ENCODE assay signal across 1 cellular context in the genomic region with DNA sequence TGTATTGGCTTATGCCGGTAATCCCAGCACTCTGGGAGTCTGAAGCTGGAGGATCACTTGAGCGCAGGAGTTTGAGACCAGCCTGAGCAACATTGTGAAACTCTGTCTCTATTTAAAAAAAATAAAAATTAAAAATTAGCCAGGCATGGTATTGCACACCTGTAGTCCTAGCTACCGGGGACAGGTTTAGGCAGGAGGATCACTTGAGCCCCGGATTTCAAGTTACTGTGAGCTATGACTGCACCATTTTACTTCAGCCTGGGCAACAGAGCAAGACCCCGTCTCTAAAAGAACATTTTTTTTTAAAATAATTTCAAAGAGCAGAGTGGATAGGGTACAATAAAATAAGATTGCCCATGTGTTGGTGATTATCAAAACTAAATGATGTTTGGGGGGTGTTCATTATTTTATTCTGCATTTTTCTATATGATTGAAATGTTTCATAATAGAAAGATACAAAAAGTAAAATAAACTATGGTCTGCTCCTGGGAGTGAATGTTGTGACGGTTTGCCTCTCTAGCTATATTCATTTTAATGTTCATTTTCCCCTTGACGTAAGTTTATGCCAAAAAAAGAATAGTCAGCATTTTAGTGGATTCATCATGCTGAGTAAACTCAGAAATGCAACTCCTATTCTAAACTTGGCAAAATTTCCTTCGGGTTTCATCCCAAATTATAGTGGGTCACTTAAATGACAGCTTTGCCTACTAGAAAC.
TF ChIP-seq lines count a peak whose summit lies in the region.

No MANE protein-coding gene starts in this region.

TF ChIP-seq in HCT116, 20 proteins besides CTCF, POLR2A, EP300 and RAD21:
- TF ChIP-seq CEBPB (IDR thresholded peaks at IDR 0.05; ENCODE audit: low read depth) (0 out of 2 replicates have a peak, but pooled peaks have one; percentile 13), JUND (IDR thresholded peaks at IDR 0.05) (no peak), TCF7L2 (IDR thresholded peaks at IDR 0.05; ENCODE audit: borderline replicate concordance, extremely low read depth, insufficient read depth, insufficient read length) (no peak), FOSL1 (IDR thresholded peaks at IDR 0.05; ENCODE audit: low read depth) (0 out of 2 replicates have a peak, but pooled peaks have one; percentile 13), EZH2 (IDR thresholded peaks at IDR 0.05) (no peak), ELF1 (IDR thresholded peaks at IDR 0.05; ENCODE audit: borderline replicate concordance, low read depth) (no peak), EGR1 (IDR thresholded peaks at IDR 0.05; ENCODE audit: low read depth) (no peak), CBX3 (IDR thresholded peaks at IDR 0.05; ENCODE audit: low read depth) (no peak), SIN3A (IDR thresholded peaks at IDR 0.05; ENCODE audit: low read depth) (no peak)
- TF ChIP-seq, protein P1, sequence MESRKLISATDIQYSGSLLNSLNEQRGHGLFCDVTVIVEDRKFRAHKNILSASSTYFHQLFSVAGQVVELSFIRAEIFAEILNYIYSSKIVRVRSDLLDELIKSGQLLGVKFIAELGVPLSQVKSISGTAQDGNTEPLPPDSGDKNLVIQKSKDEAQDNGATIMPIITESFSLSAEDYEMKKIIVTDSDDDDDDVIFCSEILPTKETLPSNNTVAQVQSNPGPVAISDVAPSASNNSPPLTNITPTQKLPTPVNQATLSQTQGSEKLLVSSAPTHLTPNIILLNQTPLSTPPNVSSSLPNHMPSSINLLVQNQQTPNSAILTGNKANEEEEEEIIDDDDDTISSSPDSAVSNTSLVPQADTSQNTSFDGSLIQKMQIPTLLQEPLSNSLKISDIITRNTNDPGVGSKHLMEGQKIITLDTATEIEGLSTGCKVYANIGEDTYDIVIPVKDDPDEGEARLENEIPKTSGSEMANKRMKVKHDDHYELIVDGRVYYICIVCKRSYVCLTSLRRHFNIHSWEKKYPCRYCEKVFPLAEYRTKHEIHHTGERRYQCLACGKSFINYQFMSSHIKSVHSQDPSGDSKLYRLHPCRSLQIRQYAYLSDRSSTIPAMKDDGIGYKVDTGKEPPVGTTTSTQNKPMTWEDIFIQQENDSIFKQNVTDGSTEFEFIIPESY (IDR thresholded peaks at IDR 0.05; ENCODE audit: extremely low read depth, insufficient replicate concordance, low read length), result no peak
- TF ChIP-seq, protein P2, sequence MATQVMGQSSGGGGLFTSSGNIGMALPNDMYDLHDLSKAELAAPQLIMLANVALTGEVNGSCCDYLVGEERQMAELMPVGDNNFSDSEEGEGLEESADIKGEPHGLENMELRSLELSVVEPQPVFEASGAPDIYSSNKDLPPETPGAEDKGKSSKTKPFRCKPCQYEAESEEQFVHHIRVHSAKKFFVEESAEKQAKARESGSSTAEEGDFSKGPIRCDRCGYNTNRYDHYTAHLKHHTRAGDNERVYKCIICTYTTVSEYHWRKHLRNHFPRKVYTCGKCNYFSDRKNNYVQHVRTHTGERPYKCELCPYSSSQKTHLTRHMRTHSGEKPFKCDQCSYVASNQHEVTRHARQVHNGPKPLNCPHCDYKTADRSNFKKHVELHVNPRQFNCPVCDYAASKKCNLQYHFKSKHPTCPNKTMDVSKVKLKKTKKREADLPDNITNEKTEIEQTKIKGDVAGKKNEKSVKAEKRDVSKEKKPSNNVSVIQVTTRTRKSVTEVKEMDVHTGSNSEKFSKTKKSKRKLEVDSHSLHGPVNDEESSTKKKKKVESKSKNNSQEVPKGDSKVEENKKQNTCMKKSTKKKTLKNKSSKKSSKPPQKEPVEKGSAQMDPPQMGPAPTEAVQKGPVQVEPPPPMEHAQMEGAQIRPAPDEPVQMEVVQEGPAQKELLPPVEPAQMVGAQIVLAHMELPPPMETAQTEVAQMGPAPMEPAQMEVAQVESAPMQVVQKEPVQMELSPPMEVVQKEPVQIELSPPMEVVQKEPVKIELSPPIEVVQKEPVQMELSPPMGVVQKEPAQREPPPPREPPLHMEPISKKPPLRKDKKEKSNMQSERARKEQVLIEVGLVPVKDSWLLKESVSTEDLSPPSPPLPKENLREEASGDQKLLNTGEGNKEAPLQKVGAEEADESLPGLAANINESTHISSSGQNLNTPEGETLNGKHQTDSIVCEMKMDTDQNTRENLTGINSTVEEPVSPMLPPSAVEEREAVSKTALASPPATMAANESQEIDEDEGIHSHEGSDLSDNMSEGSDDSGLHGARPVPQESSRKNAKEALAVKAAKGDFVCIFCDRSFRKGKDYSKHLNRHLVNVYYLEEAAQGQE (IDR thresholded peaks at IDR 0.05; ENCODE audit: low read depth), result no peak
- TF ChIP-seq, protein P3, sequence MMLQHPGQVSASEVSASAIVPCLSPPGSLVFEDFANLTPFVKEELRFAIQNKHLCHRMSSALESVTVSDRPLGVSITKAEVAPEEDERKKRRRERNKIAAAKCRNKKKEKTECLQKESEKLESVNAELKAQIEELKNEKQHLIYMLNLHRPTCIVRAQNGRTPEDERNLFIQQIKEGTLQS (IDR thresholded peaks at IDR 0.05), result no peak
